8 cellular contexts compared by ENCODE assay signal in genomic region chr3:195105841-195106417, GRCh38.
A peak's percentile ranks its signal among the peaks of the same experiment; 100 is the strongest.
DNase-seq lines count a peak whose midpoint lies in the region; ATAC-seq and TF ChIP-seq lines count a peak whose summit lies in the region.

No MANE protein-coding gene starts in this region.

- no peaks in the 10 kb centered on the region for H3K27me3 Mint-ChIP-seq in chondrocyte (ENCODE audit: low read depth)
- no peaks in the 10 kb centered on the region for H3K27me3 Mint-ChIP-seq in naive B cell

- H3K27ac Mint-ChIP-seq in chondrocyte (ENCODE audit: unreplicated experiment), result peak overlapping the region; percentile 38
- H3K27ac Mint-ChIP-seq in naive B cell, result peak overlapping the region in 3 of 6 donors; percentile 25 to 86 (median 54)

- POLR2A ChIA-PET in AG04449 (lab: Yijun Ruan, JAX), result interaction anchor here (1.8 kb wide), 1 partner anchor 419 kb away, joined by 12 read pairs; the partner anchor contains the start of gene FAM43A

- TF ChIP-seq CTCF in AG04449 (IDR thresholded peaks at IDR 0.05; ENCODE audit: insufficient read depth, low read length, missing control alignments) (no peak), chondrocyte (IDR thresholded peaks at IDR 0.05) (no peak)

- peak overlapping the region; percentile 33 for H3K4me3 ChIP-seq in AG04449 (ENCODE audit: low read depth, low read length)
- H3K4me3 ChIP-seq in Jurkat, Clone E6-1 (ENCODE audit: low read length), result peak overlapping the region; percentile 15; the same call in 1 of the 2 replicates

- no peaks in the 10 kb centered on the region for H3K36me3 Mint-ChIP-seq in chondrocyte (ENCODE audit: low read depth)
- H3K36me3 Mint-ChIP-seq in naive B cell, result no peaks in the 10 kb centered on the region

- H3K9me3 Mint-ChIP-seq in chondrocyte (ENCODE audit: low read depth), result peaks cover 5% of the 10 kb centered on the region
- H3K9me3 Mint-ChIP-seq in naive B cell, result no peaks in the 10 kb centered on the region

- peaks cover 40% of the 10 kb centered on the region for H3K4me1 Mint-ChIP-seq in chondrocyte (ENCODE audit: low read depth)
- H3K4me1 Mint-ChIP-seq in naive B cell, result peaks cover 24 to 40% (median 33%) of the 10 kb centered on the region in 3 donors

- ATAC-seq in naive B cell (ENCODE audit: low read depth in 2 of 2) (no peak), GM21576 (IDR thresholded peaks at IDR 0.05; ENCODE audit: unreplicated experiment) (no peak), GM18511 (IDR thresholded peaks at IDR 0.05; ENCODE audit: unreplicated experiment) (no peak)

- peak overlapping the region; percentile 59 for H3K4me3 Mint-ChIP-seq in chondrocyte (ENCODE audit: unreplicated experiment)
- H3K4me3 Mint-ChIP-seq in naive B cell, result peak overlapping the region in 7 of 8 donors; percentile 7 to 89 (median 70)

- no peak for DNase-seq in AG04449 (ENCODE audit: low read depth, low spot score)
- no peak for DNase-seq in Jurkat, Clone E6-1 (ENCODE audit: low read depth, low spot score)
- no peak for DNase-seq in chondrocyte (ENCODE audit: low spot score)
- DNase-seq in naive B cell, result no peak
- no peak for DNase-seq in DMS114 treated with DMSO at 0.1 percent for 48 hours (lab: John Stamatoyannopoulos, UW; ENCODE audit: unreplicated experiment)
- DNase-seq in activated CD8-positive, alpha-beta memory T cell treated with anti-CD3 and anti-CD28 coated beads, Interleukin-2, amount 50 U/mL, for 48 hours, result no peak

- CTCF ChIA-PET in AG04449 (lab: Yijun Ruan, JAX), result interaction anchor here (0.9 to 6.1 kb wide), 17 partner anchors 9 to 436 kb away, joined by 3 to 171 read pairs (median 6); partner anchors contain the start of genes FAM43A and LSG1
